Comparison of ENCODE assay signal across 12 cellular contexts in genomic region chrX:13123247-13123856, GRCh38.
A peak's percentile ranks its signal among the peaks of the same experiment; 100 is the strongest.
DNase-seq lines count a peak whose midpoint lies in the region; ATAC-seq lines count a peak whose summit lies in the region.
"Had no signal": no experiment of that assay in that cellular context is flagged by ENCODE, and none has a peak within 500 bp of the region (broad histone marks: within the 10 kb centered on the region; RNA-seq: fewer than 3 reads in every experiment).

No MANE protein-coding gene starts in this region.

- no peaks in the 10 kb centered on the region for H3K9me3 Mint-ChIP-seq in activated CD4-positive, alpha-beta T cell treated with anti-CD3 and anti-CD28 coated beads for 36 hours (ENCODE audit: low read depth)
- no peaks in the 10 kb centered on the region for H3K9me3 Mint-ChIP-seq in T-cell
- peaks cover 0 to under 1% of the 10 kb centered on the region in 2 donors for H3K9me3 Mint-ChIP-seq in stimulated activated naive B cell treated with anti-CD40 and anti-IgM and Interleukin-4, amounts not matched to agents 10 μg/mL and 1 μg/mL and 100 μg/mL, for 72 hours

- H3K27ac Mint-ChIP-seq in activated CD4-positive, alpha-beta T cell treated with anti-CD3 and anti-CD28 coated beads for 36 hours = peak overlapping the region; percentile 18
- H3K27ac Mint-ChIP-seq in T-cell = peak overlapping the region; percentile 82 to 96
- peak overlapping the region; percentile 14 for H3K27ac Mint-ChIP-seq in stimulated activated naive B cell treated with anti-CD40 and anti-IgM and Interleukin-4, amounts not matched to agents 10 μg/mL and 1 μg/mL and 100 μg/mL, for 72 hours

- no peak for ATAC-seq in activated CD4-positive, alpha-beta T cell treated with anti-CD3 and anti-CD28 coated beads for 36 hours
- ATAC-seq in T-cell (replicated peaks in 1 of 4) (peak in 1 of 4 experiments; percentile 46), HG02840 (IDR thresholded peaks at IDR 0.05; ENCODE audit: low FRiP score, unreplicated experiment) (no peak)
- no peak for ATAC-seq in stimulated activated naive B cell treated with anti-CD40 and anti-IgM and Interleukin-4, amounts not matched to agents 10 μg/mL and 1 μg/mL and 100 μg/mL, for 72 hours (replicated peaks)

- intact Hi-C loops in activated CD4-positive, alpha-beta T cell treated with anti-CD3 and anti-CD28 coated beads for 36 hours (cut with DNase I, micrococcal nuclease) = no loop called here

- H3K4me3 Mint-ChIP-seq in activated CD4-positive, alpha-beta T cell treated with anti-CD3 and anti-CD28 coated beads for 36 hours = peak overlapping the region; percentile 19
- H3K4me3 Mint-ChIP-seq in T-cell = peak overlapping the region in 2 of 3 donors; percentile 39 to 57
- H3K4me3 Mint-ChIP-seq in stimulated activated naive B cell treated with anti-CD40 and anti-IgM and Interleukin-4, amounts not matched to agents 10 μg/mL and 1 μg/mL and 100 μg/mL, for 72 hours = no peak overlapping the region

- no peaks in the 10 kb centered on the region for H3K36me3 Mint-ChIP-seq in activated CD4-positive, alpha-beta T cell treated with anti-CD3 and anti-CD28 coated beads for 36 hours (ENCODE audit: low read depth)
- no peaks in the 10 kb centered on the region for H3K36me3 Mint-ChIP-seq in T-cell
- no peaks in the 10 kb centered on the region for H3K36me3 Mint-ChIP-seq in stimulated activated naive B cell treated with anti-CD40 and anti-IgM and Interleukin-4, amounts not matched to agents 10 μg/mL and 1 μg/mL and 100 μg/mL, for 72 hours

- peaks cover 55% of the 10 kb centered on the region for H3K4me1 Mint-ChIP-seq in activated CD4-positive, alpha-beta T cell treated with anti-CD3 and anti-CD28 coated beads for 36 hours
- peaks cover 37 to 53% (median 46%) of the 10 kb centered on the region in 3 donors for H3K4me1 Mint-ChIP-seq in T-cell
- H3K4me1 Mint-ChIP-seq in stimulated activated naive B cell treated with anti-CD40 and anti-IgM and Interleukin-4, amounts not matched to agents 10 μg/mL and 1 μg/mL and 100 μg/mL, for 72 hours = peaks cover 9 to 19% of the 10 kb centered on the region in 2 donors

- DNase-seq in activated CD4-positive, alpha-beta T cell treated with anti-CD3 and anti-CD28 coated beads for 36 hours = no peak
- no peak for DNase-seq in activated CD4-positive, alpha-beta T cell treated with anti-CD3 and anti-CD28 coated beads for 4 hours
- DNase-seq in T-cell = no peak
- peak; percentile 21 for DNase-seq in fibroblast of gingiva (ENCODE audit: low read depth)
- no peak for DNase-seq in stimulated activated naive B cell treated with anti-CD40 and anti-IgM and Interleukin-4, amounts not matched to agents 10 μg/mL and 1 μg/mL and 100 μg/mL, for 72 hours
- DNase-seq in NCI-H510A treated with DMSO at 0.1 percent for 48 hours (lab: John Stamatoyannopoulos, UW) = no peak
- DNase-seq in activated CD8-positive, alpha-beta memory T cell treated with anti-CD3 and anti-CD28 coated beads for 24 hours = no peak
- DNase-seq: activated CD4-positive, alpha-beta T cell treated with anti-CD3 and anti-CD28 coated beads, Interleukin-2, amount 50 U/mL, for 48 hours; SIG-M5; stimulated activated CD4-positive, alpha-beta T cell treated with anti-CD3 and anti-CD28 coated beads, Interleukin-4, amount 100 ng/mL, for 24 hours; thyroid gland had no signal

- CTCF ChIA-PET in activated CD4-positive, alpha-beta T cell treated with anti-CD3 and anti-CD28 coated beads for 36 hours (lab: Charles Lee) = interaction anchor here (1.2 to 1.5 kb wide), 2 partner anchors 11 to 144 kb away, joined by 3 read pairs; no protein-coding TSS in a partner anchor
- CTCF ChIA-PET in T-cell (lab: Charles Lee) = interaction anchor here (0.5 to 0.7 kb wide), 6 partner anchors 12 to 360 kb away, joined by 3 to 8 read pairs (median 4); no protein-coding TSS in a partner anchor

- POLR2A ChIA-PET in activated CD4-positive, alpha-beta T cell treated with anti-CD3 and anti-CD28 coated beads for 36 hours (lab: Charles Lee) = no interaction called here
- POLR2A ChIA-PET in T-cell (lab: Charles Lee) = interaction anchor here in 1 of 2 donors (0.5 to 1.2 kb wide), 2 partner anchors 29 to 300 kb away, joined by 5 to 7 read pairs; no protein-coding TSS in a partner anchor

- H3K27me3 Mint-ChIP-seq in activated CD4-positive, alpha-beta T cell treated with anti-CD3 and anti-CD28 coated beads for 36 hours = no peaks in the 10 kb centered on the region
- peaks cover 0 to 32% of the 10 kb centered on the region in 2 donors for H3K27me3 Mint-ChIP-seq in T-cell
- peaks cover 0 to 21% of the 10 kb centered on the region in 2 donors for H3K27me3 Mint-ChIP-seq in stimulated activated naive B cell treated with anti-CD40 and anti-IgM and Interleukin-4, amounts not matched to agents 10 μg/mL and 1 μg/mL and 100 μg/mL, for 72 hours

Comparison
In these comparisons a context has a peak if more than half of its experiments do, and no peak if none do; other contexts are left out.
1. H3K27ac Mint-ChIP-seq: peak in every context shown above with its lines; median percentile 89 in T-cell; 18 in activated CD4-positive, alpha-beta T cell treated with anti-CD3 and anti-CD28 coated beads for 36 hours; 14 in stimulated activated naive B cell treated with anti-CD40 and anti-IgM and Interleukin-4, amounts not matched to agents 10 μg/mL and 1 μg/mL and 100 μg/mL, for 72 hours.
2. H3K4me3 Mint-ChIP-seq: peak in activated CD4-positive, alpha-beta T cell treated with anti-CD3 and anti-CD28 coated beads for 36 hours (single experiment) and T-cell (2 of 3); none in stimulated activated naive B cell treated with anti-CD40 and anti-IgM and Interleukin-4, amounts not matched to agents 10 μg/mL and 1 μg/mL and 100 μg/mL, for 72 hours (0 of 2).